ENCODE assay signal across 21 cellular contexts in the genomic region with DNA sequence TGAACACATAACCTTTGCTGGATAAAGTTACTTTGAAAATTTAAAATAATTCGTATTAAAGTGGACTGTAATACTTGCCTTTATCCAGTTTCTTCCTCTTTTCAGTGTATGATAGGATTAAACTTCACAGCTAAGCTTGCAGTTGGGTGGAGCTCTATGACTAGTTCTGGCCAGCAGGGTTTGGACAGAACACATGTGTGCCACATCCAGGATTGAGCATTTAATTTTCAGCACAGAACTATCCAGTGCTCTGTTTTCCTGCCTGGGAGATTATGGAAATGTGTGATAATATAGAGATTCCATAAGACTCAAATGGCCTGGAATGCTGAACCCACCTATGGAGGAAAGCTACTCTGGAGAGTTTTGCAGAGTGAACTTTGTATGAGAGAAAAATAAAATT.
DNase-seq lines count a peak whose midpoint lies in the region; ATAC-seq, FAIRE-seq and TF ChIP-seq lines count a peak whose summit lies in the region.
"Had no signal": no experiment of that assay in that cellular context is flagged by ENCODE, and none has a peak within 500 bp of the region (broad histone marks: within the 10 kb centered on the region; RNA-seq: fewer than 3 reads in every experiment).

No MANE protein-coding gene starts in this region.

- FAIRE-seq in GM12891 (lab: Jason Lieb, UNC) = no peak
- FAIRE-seq: GM19239, K562 had no signal

- TF ChIP-seq CTCF in left ventricle myocardium inferior (IDR thresholded peaks at IDR 0.05; ENCODE audit: borderline replicate concordance) = peak; percentile 12
- TF ChIP-seq CTCF in WERI-Rb-1 (IDR thresholded peaks at IDR 0.05; ENCODE audit: low read depth, low read length) = no peak
- no peak for TF ChIP-seq CTCF in sigmoid colon (IDR thresholded peaks at IDR 0.05)

- H3K36me3 ChIP-seq in left ventricle myocardium inferior (no peaks in the 10 kb centered on the region), WERI-Rb-1 (no peaks in the 10 kb centered on the region), sigmoid colon (no peaks in the 10 kb centered on the region)
- H3K36me3 ChIP-seq: BLaER1 had no signal

- no peaks in the 10 kb centered on the region for H3K27me3 ChIP-seq in left ventricle myocardium inferior (ENCODE audit: low read depth)
- peaks cover 73% of the 10 kb centered on the region for H3K27me3 ChIP-seq in WERI-Rb-1 (ENCODE audit: insufficient read depth, low read depth, severe bottlenecking)
- no peaks in the 10 kb centered on the region for H3K27me3 ChIP-seq in sigmoid colon
- H3K27me3 ChIP-seq: BLaER1 had no signal

- H3K27ac ChIP-seq in left ventricle myocardium inferior (replicated peaks) = no peak overlapping the region
- H3K27ac ChIP-seq in WERI-Rb-1 = no peak overlapping the region
- no peak overlapping the region for H3K27ac ChIP-seq in sigmoid colon
- H3K27ac ChIP-seq: BLaER1 had no signal

- H3K4me1 ChIP-seq in left ventricle myocardium inferior (no peaks in the 10 kb centered on the region), sigmoid colon (no peaks in the 10 kb centered on the region)
- H3K4me1 ChIP-seq: BLaER1 had no signal

- TF ChIP-seq POLR2A in GM12891 (IDR thresholded peaks at IDR 0.05; ENCODE audit: low read depth, low read length) (no peak), sigmoid colon (IDR thresholded peaks at IDR 0.05) (no peak)

- DNase-seq in left ventricle myocardium inferior (no peak), left cardiac atrium (no peak), WERI-Rb-1 (peak; percentile 18), fibroblast of peridontal ligament (ENCODE audit: extremely low read depth) (peak; percentile 50), GM12891 (ENCODE audit: insufficient read length, low spot score) (no peak), A172 (ENCODE audit: low spot score) (no peak), medulla oblongata (ENCODE audit: extremely low spot score) (no peak), sigmoid colon (no peak)
- DNase-seq: 8988T; CD4-positive, alpha-beta memory T cell; GF-D8; GOT3; NCI-H1105; NCI-H2081; NCI-H446; NCI-H69; NK-92 treated with Interleukin-12 subunit alpha and Interleukin-12 subunit beta, amount 100 ng/mL, for 24 hours had no signal

- H3K9me3 ChIP-seq in left ventricle myocardium inferior (replicated peaks) = peaks cover 16% of the 10 kb centered on the region
- H3K9me3 ChIP-seq in WERI-Rb-1 (ENCODE audit: severe bottlenecking) = peaks cover 7% of the 10 kb centered on the region
- H3K9me3 ChIP-seq in sigmoid colon = peaks cover 0 to 6% (median 0%) of the 10 kb centered on the region in 4 donors

- TF ChIP-seq EP300 in sigmoid colon (IDR thresholded peaks at IDR 0.05) = no peak

- H3K4me3 ChIP-seq in left ventricle myocardium inferior = no peak overlapping the region
- H3K4me3 ChIP-seq in WERI-Rb-1 (ENCODE audit: low read depth, low read length) = no peak overlapping the region
- no peak overlapping the region for H3K4me3 ChIP-seq in sigmoid colon
- H3K4me3 ChIP-seq: BLaER1, K562 had no signal

- 25 to 40% methylated on average over 1 of the region's 1 CpG for WGBS in sigmoid colon, 2 donors

- no peak for ATAC-seq in left cardiac atrium
- ATAC-seq: HCT116, K562 had no signal

- intact Hi-C loops in left ventricle myocardium inferior (cut with micrococcal nuclease) = no loop called here
- intact Hi-C loops in left cardiac atrium (cut with DNase I) = no loop called here
- intact Hi-C loops in sigmoid colon (cut with DNase I) = no loop called here

TF ChIP-seq in GM12891, 5 proteins besides CTCF, POLR2A, EP300 and RAD21:
- TF ChIP-seq SPI1 (IDR thresholded peaks at IDR 0.05; ENCODE audit: low read depth, low read length) (no peak), PAX5 (IDR thresholded peaks at IDR 0.05; ENCODE audit: insufficient read depth, low read length, severe bottlenecking) (no peak), POLR2AphosphoS5 (IDR thresholded peaks at IDR 0.05; ENCODE audit: low read depth, low read length) (no peak), POU2F2 (IDR thresholded peaks at IDR 0.05; ENCODE audit: low read depth, low read length) (no peak), TAF1 (IDR thresholded peaks at IDR 0.05; ENCODE audit: low read depth, low read length) (no peak)

Comparison
In these comparisons a context has a peak if more than half of its experiments do, and no peak if none do; other contexts are left out.
1. DNase-seq: peak in WERI-Rb-1 (single experiment) and fibroblast of peridontal ligament (single experiment); none in left ventricle myocardium inferior (single experiment), left cardiac atrium (single experiment), GM12891 (single experiment), A172 (single experiment), medulla oblongata (single experiment) and sigmoid colon (single experiment).